Comparison of ENCODE assay signal across 8 cellular contexts in genomic region chr15:55319537-55320325, GRCh38. TPM values are rescaled to one million over a fixed set of nuclear protein-coding genes. Genes with fewer than 3 reads are reported as not detected.
DNase-seq lines count a peak whose midpoint lies in the region; ATAC-seq and TF ChIP-seq lines count a peak whose summit lies in the region.

No MANE protein-coding gene starts in this region.

- no peaks in the 10 kb centered on the region for H3K27me3 ChIP-seq in HL-60 (ENCODE audit: insufficient read depth, poor library complexity, severe bottlenecking)
- no peaks in the 10 kb centered on the region for H3K27me3 ChIP-seq in iPS DF 6.9 (ENCODE audit: control insufficient read depth, insufficient read depth, low read length)
- H3K27me3 ChIP-seq in spleen (replicated peaks in 1 of 7): no peaks in the 10 kb centered on the region

- peak overlapping the region; percentile 91 for H3K4me3 Mint-ChIP-seq in activated CD8-positive, alpha-beta T cell treated with anti-CD3 and anti-CD28 coated beads for 36 hours

- H3K27ac ChIP-seq in HL-60 (replicated peaks) (peak overlapping the region; percentile 98), iPS DF 6.9 (ENCODE audit: low read length) (no peak overlapping the region), spleen (peak overlapping the region; percentile 94 to 98 (median 96))

- POLR2A ChIA-PET in activated CD8-positive, alpha-beta T cell treated with anti-CD3 and anti-CD28 coated beads for 36 hours (lab: Charles Lee): interaction anchor here (0.5 to 2.1 kb wide), 10 partner anchors 15 to 134 kb away, joined by 3 to 14 read pairs (median 4); partner anchors contain the start of genes CCPG1, PIERCE2 and RSL24D1

- DNase-seq in A172 (ENCODE audit: low spot score): peak; percentile 22
- peak; percentile 68 to 77 for DNase-seq in HL-60 (ENCODE audit: low read depth in 1 of 2, low spot score in 1 of 2)
- DNase-seq in activated CD8-positive, alpha-beta T cell treated with anti-CD3 and anti-CD28 coated beads for 36 hours: peak; percentile 26
- no peak for DNase-seq in iPS DF 6.9 (ENCODE audit: low read depth, low spot score)
- DNase-seq in spleen: no peak
- no peak for DNase-seq in activated CD8-positive, alpha-beta memory T cell treated with anti-CD3 and anti-CD28 coated beads for 24 hours
- DNase-seq in NCI-H2171 (lab: John Stamatoyannopoulos, UW): no peak

- no peaks in the 10 kb centered on the region for H3K36me3 ChIP-seq in iPS DF 6.9 (ENCODE audit: control insufficient read depth, insufficient read depth, low read length)
- H3K36me3 ChIP-seq in spleen: peaks cover 0 to 17% (median 0%) of the 10 kb centered on the region in 6 donors

- H3K9me3 ChIP-seq in iPS DF 6.9 (ENCODE audit: control insufficient read depth, insufficient read depth, low read length) (no peaks in the 10 kb centered on the region), spleen (no peaks in the 10 kb centered on the region)

- H3K4me1 Mint-ChIP-seq in activated CD8-positive, alpha-beta T cell treated with anti-CD3 and anti-CD28 coated beads for 36 hours (ENCODE audit: low read depth): peaks cover 46% of the 10 kb centered on the region

- no peaks in the 10 kb centered on the region for H3K4me1 ChIP-seq in iPS DF 6.9 (ENCODE audit: control insufficient read depth, insufficient read depth, low read length)
- H3K4me1 ChIP-seq in spleen: peaks cover 29 to 94% (median 71%) of the 10 kb centered on the region in 6 donors

- H3K4me3 ChIP-seq in HL-60 (replicated peaks; ENCODE audit: insufficient read depth, low read length) (peak overlapping the region; percentile 89), iPS DF 6.9 (ENCODE audit: low read length) (peak overlapping the region; percentile 99; the same call in 1 of the 2 replicates), spleen (peak overlapping the region; percentile 53 to 87 (median 66))

- intact Hi-C loops in activated CD8-positive, alpha-beta T cell treated with anti-CD3 and anti-CD28 coated beads for 36 hours (cut with micrococcal nuclease): no loop called here
- intact Hi-C loops in spleen (cut with DNase I; ENCODE audit: low total_unique reads): loop anchor here (10.0 kb wide), 1 partner anchor 85 kb away; the partner anchor contains the start of genes CCPG1 and PIERCE2

- H3K36me3 Mint-ChIP-seq in activated CD8-positive, alpha-beta T cell treated with anti-CD3 and anti-CD28 coated beads for 36 hours (ENCODE audit: low read depth): peaks cover 24% of the 10 kb centered on the region

- no peaks in the 10 kb centered on the region for H3K27me3 Mint-ChIP-seq in activated CD8-positive, alpha-beta T cell treated with anti-CD3 and anti-CD28 coated beads for 36 hours

- no peaks in the 10 kb centered on the region for H3K9me3 Mint-ChIP-seq in activated CD8-positive, alpha-beta T cell treated with anti-CD3 and anti-CD28 coated beads for 36 hours

- TF ChIP-seq CTCF in HL-60 (IDR thresholded peaks at IDR 0.05; ENCODE audit: insufficient read depth, low read length) (no peak), spleen (IDR thresholded peaks at IDR 0.05 in 8 of 11, conservative IDR thresholded peaks at IDR 0.05 in 3 of 11) (no peak)
- TF ChIP-seq CTCF in activated CD8-positive, alpha-beta T cell treated with anti-CD3 and anti-CD28 coated beads for 36 hours (IDR thresholded peaks at IDR 0.05): no peak

- CTCF ChIA-PET in activated CD8-positive, alpha-beta T cell treated with anti-CD3 and anti-CD28 coated beads for 36 hours (lab: Charles Lee): interaction anchor here (0.6 to 2.3 kb wide), 7 partner anchors 29 to 121 kb away, joined by 3 to 7 read pairs (median 5); no protein-coding TSS in a partner anchor

- peak; percentile 37 for ATAC-seq in GM18511 (IDR thresholded peaks at IDR 0.05; ENCODE audit: unreplicated experiment)
- no peak for ATAC-seq in activated CD8-positive, alpha-beta T cell treated with anti-CD3 and anti-CD28 coated beads for 36 hours

- H3K27ac Mint-ChIP-seq in activated CD8-positive, alpha-beta T cell treated with anti-CD3 and anti-CD28 coated beads for 36 hours: peak overlapping the region; percentile 99

- no CpG with 5 or more reads among the region's 5 CpGs for WGBS in iPS DF 6.9 (ENCODE audit: insufficient coverage, insufficient read length)
- WGBS in spleen, 5 donors: 40 to 56% (median 40%) methylated on average over 5 of the region's 5 CpGs

- TF ChIP-seq POLR2A in spleen (IDR thresholded peaks at IDR 0.05): no peak

RNA-seq across cellular contexts. Expression of gene PIGB, which starts 0.7 kb away (rescaled TPM):
- total RNA-seq in A172 (2014; rRNA removed; shearing (Covaris generic)): 15.1 and 18.2 TPM in 2 replicates
- total RNA-seq in activated CD8-positive, alpha-beta T cell treated with anti-CD3 and anti-CD28 coated beads for 36 hours: 10 to 100 TPM; 14.0 to 17.5 TPM
- total RNA-seq in spleen: 10 to 100 TPM; 13.5 to 26.7 (median 24.1) TPM
- 10 to 100 TPM; 21.3 to 37.5 (median 22.3) TPM for polyA plus RNA-seq in spleen

RNA-seq across cellular contexts. Expression of gene PIGBOS1, which starts 0.8 kb away (rescaled TPM):
- 17.7 and 26.6 TPM in 2 replicates for total RNA-seq in A172 (2014; rRNA removed; shearing (Covaris generic))
- total RNA-seq in activated CD8-positive, alpha-beta T cell treated with anti-CD3 and anti-CD28 coated beads for 36 hours: 10 to 100 TPM; 10.5 to 13.2 TPM
- total RNA-seq in spleen: 10 to 100 TPM in 6 of 7 donors, 1 to 10 TPM in 1; 8.9 to 28.4 (median 15.1) TPM
- polyA plus RNA-seq in spleen: 10 to 100 TPM; 24.3 to 32.9 (median 26.4) TPM

RNA-seq across cellular contexts. Expression of gene RAB27A, which starts 30.1 kb away (rescaled TPM):
- total RNA-seq in A172 (2014; rRNA removed; shearing (Covaris generic)): 5.3 and 17.0 TPM in 2 replicates
- total RNA-seq in activated CD8-positive, alpha-beta T cell treated with anti-CD3 and anti-CD28 coated beads for 36 hours: 100 to 1,000 TPM; 122 to 125 TPM
- 10 to 100 TPM; 21.4 to 72.0 (median 44.5) TPM for total RNA-seq in spleen
- 10 to 100 TPM in 2 of 3 donors, 1 to 10 TPM in 1; 9.4 to 15.1 (median 11.4) TPM for polyA plus RNA-seq in spleen

Comparison
In these comparisons a context has a peak if more than half of its experiments do, and no peak if none do; other contexts are left out.
1. DNase-seq: peak in A172 (single experiment), HL-60 (2 of 2) and activated CD8-positive, alpha-beta T cell treated with anti-CD3 and anti-CD28 coated beads for 36 hours (single experiment); none in iPS DF 6.9 (single experiment), spleen (single experiment), activated CD8-positive, alpha-beta memory T cell treated with anti-CD3 and anti-CD28 coated beads for 24 hours (single experiment) and NCI-H2171 (single experiment).
2. Peak in every context shown above with its lines, with median percentiles within 50 percentile points of each other: H3K4me3 ChIP-seq.